ENCODE assay signal across 1 cellular context in the genomic region with DNA sequence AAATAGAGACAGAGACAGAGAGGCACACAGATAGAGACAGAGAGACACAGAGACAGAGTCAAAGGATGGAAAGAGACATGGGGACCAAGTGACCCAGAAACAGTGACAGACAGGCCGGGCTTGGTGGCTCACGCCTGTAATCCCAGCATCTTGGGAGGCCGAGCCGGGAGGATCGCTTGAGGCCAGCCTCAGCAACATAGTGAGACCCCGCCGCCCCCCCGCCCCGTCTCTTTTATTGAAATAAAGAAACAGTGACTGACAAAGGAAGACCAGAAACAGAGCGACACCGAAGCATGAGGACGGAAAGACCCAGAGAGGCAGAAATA.
TF ChIP-seq lines count a peak whose summit lies in the region.

No MANE protein-coding gene starts in this region.

TF ChIP-seq in H1, 55 proteins besides CTCF, POLR2A, EP300 and RAD21 (continued from another document):
- no peak for TF ChIP-seq RXRA (IDR thresholded peaks at IDR 0.05; ENCODE audit: insufficient read depth, low read depth, low read length)
- TF ChIP-seq TEAD4 (IDR thresholded peaks at IDR 0.05; ENCODE audit: low read depth, low read length): no peak
- TF ChIP-seq SIRT6 (IDR thresholded peaks at IDR 0.05; ENCODE audit: low read length): no peak
- 0 out of 4 replicates have a peak, but pooled peaks of 1 of the 2 experiments have one; percentile 43 for TF ChIP-seq HDAC2 (IDR thresholded peaks at IDR 0.05; ENCODE audit: borderline replicate concordance in 1 of 2, low read depth in 2 of 2, low read length in 2 of 2)
- no peak for TF ChIP-seq GABPA (IDR thresholded peaks at IDR 0.05; ENCODE audit: borderline replicate concordance, insufficient read depth, low read length)
- no peak for TF ChIP-seq RNF2 (IDR thresholded peaks at IDR 0.05; ENCODE audit: borderline replicate concordance, low read depth, low read length, missing control alignments, poor library complexity, severe bottlenecking)
- TF ChIP-seq RBBP5 (IDR thresholded peaks at IDR 0.05; ENCODE audit: borderline replicate concordance, low read depth, low read length): no peak
- no peak for TF ChIP-seq TBP (IDR thresholded peaks at IDR 0.05; ENCODE audit: low read depth, low read length)
- TF ChIP-seq KDM4A (IDR thresholded peaks at IDR 0.05; ENCODE audit: low read depth, low read length, severe bottlenecking): peak; percentile 9
- TF ChIP-seq, protein P1, sequence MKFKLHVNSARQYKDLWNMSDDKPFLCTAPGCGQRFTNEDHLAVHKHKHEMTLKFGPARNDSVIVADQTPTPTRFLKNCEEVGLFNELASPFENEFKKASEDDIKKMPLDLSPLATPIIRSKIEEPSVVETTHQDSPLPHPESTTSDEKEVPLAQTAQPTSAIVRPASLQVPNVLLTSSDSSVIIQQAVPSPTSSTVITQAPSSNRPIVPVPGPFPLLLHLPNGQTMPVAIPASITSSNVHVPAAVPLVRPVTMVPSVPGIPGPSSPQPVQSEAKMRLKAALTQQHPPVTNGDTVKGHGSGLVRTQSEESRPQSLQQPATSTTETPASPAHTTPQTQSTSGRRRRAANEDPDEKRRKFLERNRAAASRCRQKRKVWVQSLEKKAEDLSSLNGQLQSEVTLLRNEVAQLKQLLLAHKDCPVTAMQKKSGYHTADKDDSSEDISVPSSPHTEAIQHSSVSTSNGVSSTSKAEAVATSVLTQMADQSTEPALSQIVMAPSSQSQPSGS (IDR thresholded peaks at IDR 0.05; ENCODE audit: low read length): 0 out of 2 replicates have a peak, but pooled peaks have one; percentile 35
- peak; percentile 54 for TF ChIP-seq TAF7 (optimal IDR thresholded peaks at IDR 0.05; ENCODE audit: borderline replicate concordance, low read depth, low read length)
